Comparison of ENCODE assay signal across 18 cellular contexts in genomic region chr1:41558761-41559171, GRCh38.
DNase-seq lines count a peak whose midpoint lies in the region; ATAC-seq and TF ChIP-seq lines count a peak whose summit lies in the region.
"Had no signal": no experiment of that assay in that cellular context is flagged by ENCODE, and none has a peak within 500 bp of the region (broad histone marks: within the 10 kb centered on the region; RNA-seq: fewer than 3 reads in every experiment).

No MANE protein-coding gene starts in this region.

- no peak for ATAC-seq in activated T-cell treated with anti-CD3 and anti-CD28 coated beads, Interleukin-2, amount 50 U/mL, for 72 hours (replicated peaks in 1 of 2)
- peak; percentile 23 to 44 for ATAC-seq in lower lobe of right lung
- ATAC-seq in stimulated activated naive B cell treated with anti-CD40 and anti-IgM and Interleukin-4, amounts not matched to agents 10 μg/mL and 1 μg/mL and 100 μg/mL, for 72 hours (replicated peaks) = no peak
- no peak for ATAC-seq in GM18867 (IDR thresholded peaks at IDR 0.05; ENCODE audit: unreplicated experiment)
- no peak for ATAC-seq in T-cell (replicated peaks in 1 of 4)
- no peak for ATAC-seq in stimulated activated memory B cell treated with anti-CD40 and anti-IgM and Interleukin-4, amounts not matched to agents 10 μg/mL and 1 μg/mL and 100 μg/mL, for 72 hours

- H3K27me3 ChIP-seq in lower lobe of right lung (ENCODE audit: low read depth) = no peaks in the 10 kb centered on the region
- H3K27me3 ChIP-seq: ascending aorta, Peyer's patch had no signal

- TF ChIP-seq CTCF in lower lobe of right lung (IDR thresholded peaks at IDR 0.05) = no peak

- H3K27ac ChIP-seq in lower lobe of right lung = no peak overlapping the region
- H3K27ac ChIP-seq: ascending aorta, Peyer's patch had no signal

- CTCF ChIA-PET in T-cell (lab: Charles Lee) = no interaction called here

- peak overlapping the region; percentile 90 for H3K27ac Mint-ChIP-seq in activated T-cell treated with anti-CD3 and anti-CD28 coated beads, Interleukin-2, amount 50 U/mL, for 72 hours
- H3K27ac Mint-ChIP-seq in stimulated activated naive B cell treated with anti-CD40 and anti-IgM and Interleukin-4, amounts not matched to agents 10 μg/mL and 1 μg/mL and 100 μg/mL, for 72 hours = peak overlapping the region; percentile 15
- no peak overlapping the region for H3K27ac Mint-ChIP-seq in T-cell
- H3K27ac Mint-ChIP-seq in stimulated activated memory B cell treated with anti-CD40 and anti-IgM and Interleukin-4, amounts not matched to agents 10 μg/mL and 1 μg/mL and 100 μg/mL, for 72 hours = no peak overlapping the region
- H3K27ac Mint-ChIP-seq: CD4-positive, alpha-beta memory T cell had no signal

- peaks cover 18 to 59% of the 10 kb centered on the region in 2 donors for H3K36me3 Mint-ChIP-seq in activated T-cell treated with anti-CD3 and anti-CD28 coated beads, Interleukin-2, amount 50 U/mL, for 72 hours (ENCODE audit: insufficient read depth in 2 of 2)
- peaks cover 77 to 84% of the 10 kb centered on the region in 2 donors for H3K36me3 Mint-ChIP-seq in stimulated activated naive B cell treated with anti-CD40 and anti-IgM and Interleukin-4, amounts not matched to agents 10 μg/mL and 1 μg/mL and 100 μg/mL, for 72 hours
- peaks cover 38% of the 10 kb centered on the region for H3K36me3 Mint-ChIP-seq in T-cell
- H3K36me3 Mint-ChIP-seq in stimulated activated memory B cell treated with anti-CD40 and anti-IgM and Interleukin-4, amounts not matched to agents 10 μg/mL and 1 μg/mL and 100 μg/mL, for 72 hours = peaks cover 79% of the 10 kb centered on the region

- H3K9me3 ChIP-seq in lower lobe of right lung = no peaks in the 10 kb centered on the region
- H3K9me3 ChIP-seq: ascending aorta, Peyer's patch had no signal

- no peaks in the 10 kb centered on the region for H3K4me1 ChIP-seq in lower lobe of right lung
- H3K4me1 ChIP-seq: Peyer's patch had no signal

- H3K36me3 ChIP-seq in lower lobe of right lung = no peaks in the 10 kb centered on the region
- H3K36me3 ChIP-seq: ascending aorta, Peyer's patch had no signal

- intact Hi-C loops in lower lobe of right lung (cut with DNase I) = no loop called here

- no peaks in the 10 kb centered on the region for H3K27me3 Mint-ChIP-seq in activated T-cell treated with anti-CD3 and anti-CD28 coated beads, Interleukin-2, amount 50 U/mL, for 72 hours (ENCODE audit: low read depth)
- no peaks in the 10 kb centered on the region for H3K27me3 Mint-ChIP-seq in stimulated activated naive B cell treated with anti-CD40 and anti-IgM and Interleukin-4, amounts not matched to agents 10 μg/mL and 1 μg/mL and 100 μg/mL, for 72 hours
- no peaks in the 10 kb centered on the region for H3K27me3 Mint-ChIP-seq in T-cell
- H3K27me3 Mint-ChIP-seq in stimulated activated memory B cell treated with anti-CD40 and anti-IgM and Interleukin-4, amounts not matched to agents 10 μg/mL and 1 μg/mL and 100 μg/mL, for 72 hours = no peaks in the 10 kb centered on the region
- H3K27me3 Mint-ChIP-seq: CD4-positive, alpha-beta memory T cell; naive B cell had no signal

- no peak overlapping the region for H3K4me3 ChIP-seq in lower lobe of right lung
- H3K4me3 ChIP-seq: ascending aorta, Peyer's patch had no signal

- H3K9me3 Mint-ChIP-seq in activated T-cell treated with anti-CD3 and anti-CD28 coated beads, Interleukin-2, amount 50 U/mL, for 72 hours = peaks cover 3 to 7% of the 10 kb centered on the region in 2 donors
- peaks cover 9% of the 10 kb centered on the region in 2 donors for H3K9me3 Mint-ChIP-seq in stimulated activated naive B cell treated with anti-CD40 and anti-IgM and Interleukin-4, amounts not matched to agents 10 μg/mL and 1 μg/mL and 100 μg/mL, for 72 hours
- H3K9me3 Mint-ChIP-seq in T-cell = peaks cover 0 to 5% (median 0%) of the 10 kb centered on the region in 3 donors
- peaks cover 8% of the 10 kb centered on the region for H3K9me3 Mint-ChIP-seq in stimulated activated memory B cell treated with anti-CD40 and anti-IgM and Interleukin-4, amounts not matched to agents 10 μg/mL and 1 μg/mL and 100 μg/mL, for 72 hours

- no peaks in the 10 kb centered on the region for H3K4me1 Mint-ChIP-seq in activated T-cell treated with anti-CD3 and anti-CD28 coated beads, Interleukin-2, amount 50 U/mL, for 72 hours (ENCODE audit: low read depth)
- H3K4me1 Mint-ChIP-seq in stimulated activated naive B cell treated with anti-CD40 and anti-IgM and Interleukin-4, amounts not matched to agents 10 μg/mL and 1 μg/mL and 100 μg/mL, for 72 hours = peaks cover 2 to 9% of the 10 kb centered on the region in 2 donors
- H3K4me1 Mint-ChIP-seq in T-cell = peaks cover 0 to 2% (median 0%) of the 10 kb centered on the region in 3 donors
- H3K4me1 Mint-ChIP-seq in stimulated activated memory B cell treated with anti-CD40 and anti-IgM and Interleukin-4, amounts not matched to agents 10 μg/mL and 1 μg/mL and 100 μg/mL, for 72 hours = peaks cover 7% of the 10 kb centered on the region

- H3K4me3 Mint-ChIP-seq in activated T-cell treated with anti-CD3 and anti-CD28 coated beads, Interleukin-2, amount 50 U/mL, for 72 hours = no peak overlapping the region
- no peak overlapping the region for H3K4me3 Mint-ChIP-seq in stimulated activated naive B cell treated with anti-CD40 and anti-IgM and Interleukin-4, amounts not matched to agents 10 μg/mL and 1 μg/mL and 100 μg/mL, for 72 hours
- no peak overlapping the region for H3K4me3 Mint-ChIP-seq in T-cell
- H3K4me3 Mint-ChIP-seq in stimulated activated memory B cell treated with anti-CD40 and anti-IgM and Interleukin-4, amounts not matched to agents 10 μg/mL and 1 μg/mL and 100 μg/mL, for 72 hours = no peak overlapping the region
- H3K4me3 Mint-ChIP-seq: CD4-positive, alpha-beta memory T cell; naive B cell had no signal

- POLR2A ChIA-PET in T-cell (lab: Charles Lee) = interaction anchor here in 1 of 2 donors (0.5 kb wide), 1 partner anchor 57 kb away, joined by 16 read pairs; no protein-coding TSS in a partner anchor

- DNase-seq in activated T-cell treated with anti-CD3 and anti-CD28 coated beads, Interleukin-2, amount 50 U/mL, for 72 hours = no peak
- DNase-seq in activated T-cell treated with anti-CD3 and anti-CD28 coated beads for 4 hours (no peak), cerebellar cortex (ENCODE audit: low spot score) (peak; percentile 78), lower lobe of right lung (no peak), T-cell (no peak)
- no peak for DNase-seq in stimulated activated naive B cell treated with anti-CD40 and anti-IgM and Interleukin-4, amounts not matched to agents 10 μg/mL and 1 μg/mL and 100 μg/mL, for 72 hours
- DNase-seq: ACHN; CD4-positive, alpha-beta memory T cell; cortex of kidney; DMS79 treated with DMSO at 0.1 percent for 48 hours; foreskin fibroblast; naive B cell; NCI-H1105 treated with DMSO at 0.1 percent for 48 hours; NCI-H2171 had no signal

Comparison
In these comparisons a context has a peak if more than half of its experiments do, and no peak if none do; other contexts are left out.
1. ATAC-seq: peak in lower lobe of right lung (2 of 2); none in activated T-cell treated with anti-CD3 and anti-CD28 coated beads, Interleukin-2, amount 50 U/mL, for 72 hours (0 of 2), stimulated activated naive B cell treated with anti-CD40 and anti-IgM and Interleukin-4, amounts not matched to agents 10 μg/mL and 1 μg/mL and 100 μg/mL, for 72 hours (0 of 2), GM18867 (single experiment), T-cell (0 of 4) and stimulated activated memory B cell treated with anti-CD40 and anti-IgM and Interleukin-4, amounts not matched to agents 10 μg/mL and 1 μg/mL and 100 μg/mL, for 72 hours (single experiment).
2. H3K27ac Mint-ChIP-seq: peak in activated T-cell treated with anti-CD3 and anti-CD28 coated beads, Interleukin-2, amount 50 U/mL, for 72 hours (single experiment) and stimulated activated naive B cell treated with anti-CD40 and anti-IgM and Interleukin-4, amounts not matched to agents 10 μg/mL and 1 μg/mL and 100 μg/mL, for 72 hours (single experiment); none in T-cell (0 of 2) and stimulated activated memory B cell treated with anti-CD40 and anti-IgM and Interleukin-4, amounts not matched to agents 10 μg/mL and 1 μg/mL and 100 μg/mL, for 72 hours (single experiment).